1 cellular context compared by ENCODE assay signal in the genomic region with DNA sequence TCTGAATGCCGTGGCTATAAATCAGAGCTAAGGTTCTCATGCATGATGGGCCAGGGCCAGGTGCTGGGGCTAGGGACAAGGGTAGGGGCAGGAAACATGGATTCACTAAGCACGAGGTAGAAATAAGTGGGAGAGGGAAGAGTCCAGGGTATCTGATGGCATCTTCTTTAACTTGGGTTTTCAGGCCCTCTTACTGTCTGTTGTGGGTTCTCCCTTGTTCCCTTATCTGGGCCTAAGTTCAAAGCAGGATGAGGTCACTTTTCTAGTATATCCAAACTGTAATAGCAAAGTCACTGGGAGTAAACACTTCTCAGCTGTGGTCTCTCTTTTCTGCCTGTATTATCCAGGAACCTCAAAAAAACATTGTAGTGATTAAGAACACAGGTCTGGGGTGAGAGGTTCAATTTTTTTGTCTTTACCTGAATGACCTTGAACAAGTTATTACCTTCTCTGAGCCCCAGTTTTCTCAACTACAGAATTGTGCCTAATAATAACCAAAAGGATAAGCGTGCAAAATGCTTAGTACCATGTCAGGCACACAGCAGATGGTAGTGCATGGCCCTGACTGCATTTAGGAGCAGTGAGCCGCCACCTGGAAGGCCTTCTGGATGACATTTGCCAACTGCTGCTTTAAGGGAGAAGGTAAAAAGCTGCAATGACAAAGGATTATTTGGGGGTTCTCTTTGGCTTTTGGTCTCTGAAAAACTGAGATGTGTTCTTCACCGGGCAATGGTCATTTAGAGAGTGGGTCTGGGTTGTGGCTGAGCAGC.
TF ChIP-seq lines count a peak whose summit lies in the region.

No MANE protein-coding gene starts in this region.

TF ChIP-seq in K562, 482 proteins besides CTCF, POLR2A, EP300 and RAD21 (continued from another document):
- TF ChIP-seq, protein P1, sequence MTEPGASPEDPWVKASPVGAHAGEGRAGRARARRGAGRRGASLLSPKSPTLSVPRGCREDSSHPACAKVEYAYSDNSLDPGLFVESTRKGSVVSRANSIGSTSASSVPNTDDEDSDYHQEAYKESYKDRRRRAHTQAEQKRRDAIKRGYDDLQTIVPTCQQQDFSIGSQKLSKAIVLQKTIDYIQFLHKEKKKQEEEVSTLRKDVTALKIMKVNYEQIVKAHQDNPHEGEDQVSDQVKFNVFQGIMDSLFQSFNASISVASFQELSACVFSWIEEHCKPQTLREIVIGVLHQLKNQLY (CRISPR knock-in tag; conservative IDR thresholded peaks at IDR 0.05), result 0 out of 4 replicates have a peak, but pooled peaks of 1 of the 2 experiments have one; percentile 25
- TF ChIP-seq, protein P2, sequence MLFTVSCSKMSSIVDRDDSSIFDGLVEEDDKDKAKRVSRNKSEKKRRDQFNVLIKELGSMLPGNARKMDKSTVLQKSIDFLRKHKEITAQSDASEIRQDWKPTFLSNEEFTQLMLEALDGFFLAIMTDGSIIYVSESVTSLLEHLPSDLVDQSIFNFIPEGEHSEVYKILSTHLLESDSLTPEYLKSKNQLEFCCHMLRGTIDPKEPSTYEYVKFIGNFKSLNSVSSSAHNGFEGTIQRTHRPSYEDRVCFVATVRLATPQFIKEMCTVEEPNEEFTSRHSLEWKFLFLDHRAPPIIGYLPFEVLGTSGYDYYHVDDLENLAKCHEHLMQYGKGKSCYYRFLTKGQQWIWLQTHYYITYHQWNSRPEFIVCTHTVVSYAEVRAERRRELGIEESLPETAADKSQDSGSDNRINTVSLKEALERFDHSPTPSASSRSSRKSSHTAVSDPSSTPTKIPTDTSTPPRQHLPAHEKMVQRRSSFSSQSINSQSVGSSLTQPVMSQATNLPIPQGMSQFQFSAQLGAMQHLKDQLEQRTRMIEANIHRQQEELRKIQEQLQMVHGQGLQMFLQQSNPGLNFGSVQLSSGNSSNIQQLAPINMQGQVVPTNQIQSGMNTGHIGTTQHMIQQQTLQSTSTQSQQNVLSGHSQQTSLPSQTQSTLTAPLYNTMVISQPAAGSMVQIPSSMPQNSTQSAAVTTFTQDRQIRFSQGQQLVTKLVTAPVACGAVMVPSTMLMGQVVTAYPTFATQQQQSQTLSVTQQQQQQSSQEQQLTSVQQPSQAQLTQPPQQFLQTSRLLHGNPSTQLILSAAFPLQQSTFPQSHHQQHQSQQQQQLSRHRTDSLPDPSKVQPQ (CRISPR knock-in tag; IDR thresholded peaks at IDR 0.05; ENCODE audit: borderline replicate concordance), result no peak
- TF ChIP-seq, protein P3, sequence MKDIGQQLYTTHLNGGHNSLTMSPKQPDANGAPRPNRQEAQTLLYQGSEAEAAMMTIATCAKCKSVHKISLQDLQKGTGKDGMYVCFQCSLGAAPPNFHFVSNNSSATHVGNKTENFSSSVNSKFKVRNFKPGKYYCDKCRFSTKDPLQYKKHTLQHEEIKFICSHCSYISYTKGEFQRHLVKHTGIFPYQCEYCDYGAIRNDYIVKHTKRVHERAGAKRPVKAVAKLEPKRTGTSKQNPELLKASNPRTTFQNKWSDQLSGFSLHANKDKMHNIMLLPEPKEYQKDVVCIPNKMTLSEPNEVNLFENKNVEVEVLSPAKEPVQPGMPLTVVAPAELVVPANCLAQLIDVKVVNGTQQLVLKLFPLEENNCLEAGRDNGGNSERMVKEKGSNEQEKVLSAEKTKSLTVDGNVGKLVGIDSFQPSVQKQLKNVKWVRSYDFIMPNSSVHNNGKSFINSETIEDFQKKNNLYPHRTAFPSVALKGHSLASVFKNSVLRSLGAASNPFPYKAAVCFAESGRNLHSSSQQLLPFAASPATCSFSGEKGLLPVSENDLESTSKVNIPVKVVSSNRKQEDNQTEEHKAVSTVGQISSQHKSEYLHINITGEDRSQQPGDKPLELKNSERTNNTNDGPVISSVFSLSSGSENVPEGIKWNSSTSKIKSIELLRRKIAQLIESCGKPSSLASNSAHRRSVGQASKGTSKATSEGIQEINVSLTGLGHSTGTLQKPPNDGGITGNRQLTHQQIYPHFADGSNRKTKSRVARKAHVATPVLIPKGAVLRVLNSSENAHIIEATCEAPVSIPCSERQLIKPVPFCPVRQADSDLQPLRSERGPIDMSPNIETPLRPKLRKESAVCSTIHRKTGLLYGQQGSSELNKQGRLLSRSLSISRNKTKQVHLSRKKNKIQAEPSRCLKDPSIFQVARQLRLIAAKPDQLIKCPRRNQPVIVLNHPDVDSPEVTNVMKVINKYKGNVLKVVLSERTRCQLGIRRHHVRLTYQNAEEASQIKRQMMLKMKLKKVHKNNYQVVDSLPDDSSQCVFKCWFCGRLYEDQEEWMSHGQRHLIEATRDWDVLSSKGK (CRISPR knock-in tag; IDR thresholded peaks at IDR 0.05), result no peak
- TF ChIP-seq MTF1 (CRISPR knock-in tag; IDR thresholded peaks at IDR 0.05; ENCODE audit: borderline replicate concordance), result no peak
- TF ChIP-seq ZNF778 (CRISPR knock-in tag; IDR thresholded peaks at IDR 0.05), result no peak
- no peak for TF ChIP-seq ZNF644 (tag; IDR thresholded peaks at IDR 0.05; ENCODE audit: low read depth)
- no peak for TF ChIP-seq KAT7 (CRISPR knock-in tag; IDR thresholded peaks at IDR 0.05; ENCODE audit: borderline replicate concordance)
- TF ChIP-seq POLR3A (IDR thresholded peaks at IDR 0.05; ENCODE audit: borderline replicate concordance, extremely low read depth, insufficient read depth, insufficient read length), result no peak
- TF ChIP-seq SAFB2 (IDR thresholded peaks at IDR 0.05; ENCODE audit: borderline replicate concordance, low read depth, low read length, severe bottlenecking), result no peak
- no peak for TF ChIP-seq RUNX1 (IDR thresholded peaks at IDR 0.05; ENCODE audit: low read depth)
- TF ChIP-seq ZNF282 (CRISPR knock-in tag; IDR thresholded peaks at IDR 0.05), result no peak
- TF ChIP-seq, protein P4, sequence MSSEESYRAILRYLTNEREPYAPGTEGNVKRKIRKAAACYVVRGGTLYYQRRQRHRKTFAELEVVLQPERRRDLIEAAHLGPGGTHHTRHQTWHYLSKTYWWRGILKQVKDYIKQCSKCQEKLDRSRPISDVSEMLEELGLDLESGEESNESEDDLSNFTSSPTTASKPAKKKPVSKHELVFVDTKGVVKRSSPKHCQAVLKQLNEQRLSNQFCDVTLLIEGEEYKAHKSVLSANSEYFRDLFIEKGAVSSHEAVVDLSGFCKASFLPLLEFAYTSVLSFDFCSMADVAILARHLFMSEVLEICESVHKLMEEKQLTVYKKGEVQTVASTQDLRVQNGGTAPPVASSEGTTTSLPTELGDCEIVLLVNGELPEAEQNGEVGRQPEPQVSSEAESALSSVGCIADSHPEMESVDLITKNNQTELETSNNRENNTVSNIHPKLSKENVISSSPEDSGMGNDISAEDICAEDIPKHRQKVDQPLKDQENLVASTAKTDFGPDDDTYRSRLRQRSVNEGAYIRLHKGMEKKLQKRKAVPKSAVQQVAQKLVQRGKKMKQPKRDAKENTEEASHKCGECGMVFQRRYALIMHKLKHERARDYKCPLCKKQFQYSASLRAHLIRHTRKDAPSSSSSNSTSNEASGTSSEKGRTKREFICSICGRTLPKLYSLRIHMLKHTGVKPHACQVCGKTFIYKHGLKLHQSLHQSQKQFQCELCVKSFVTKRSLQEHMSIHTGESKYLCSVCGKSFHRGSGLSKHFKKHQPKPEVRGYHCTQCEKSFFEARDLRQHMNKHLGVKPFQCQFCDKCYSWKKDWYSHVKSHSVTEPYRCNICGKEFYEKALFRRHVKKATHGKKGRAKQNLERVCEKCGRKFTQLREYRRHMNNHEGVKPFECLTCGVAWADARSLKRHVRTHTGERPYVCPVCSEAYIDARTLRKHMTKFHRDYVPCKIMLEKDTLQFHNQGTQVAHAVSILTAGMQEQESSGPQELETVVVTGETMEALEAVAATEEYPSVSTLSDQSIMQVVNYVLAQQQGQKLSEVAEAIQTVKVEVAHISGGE (CRISPR knock-in tag; IDR thresholded peaks at IDR 0.05), result peak in 1 of 3 experiments; percentile 58; a peak in 1 of 6 replicates
- no peak for TF ChIP-seq HCFC1 (IDR thresholded peaks at IDR 0.05; ENCODE audit: low read depth, low read length)
- no peak for TF ChIP-seq GABPB2 (CRISPR knock-in tag; conservative IDR thresholded peaks at IDR 0.05)
- TF ChIP-seq RFX1 (IDR thresholded peaks at IDR 0.05), result no peak
- TF ChIP-seq ZFP30 (CRISPR knock-in tag; IDR thresholded peaks at IDR 0.05; ENCODE audit: borderline replicate concordance), result no peak
- TF ChIP-seq ZNF165 (CRISPR knock-in tag; IDR thresholded peaks at IDR 0.05; ENCODE audit: borderline replicate concordance), result no peak
- TF ChIP-seq ZNF431 (CRISPR knock-in tag; IDR thresholded peaks at IDR 0.05), result no peak
- peak in 1 of 2 experiments; percentile 87; a peak in 2 of 4 replicates for TF ChIP-seq SRF (CRISPR knock-in tag; IDR thresholded peaks at IDR 0.05)
- peak; percentile 78; the same call in 1 of the 2 replicates for TF ChIP-seq BACH1 (tag; IDR thresholded peaks at IDR 0.05)
- no peak for TF ChIP-seq ZNF212 (CRISPR knock-in tag; IDR thresholded peaks at IDR 0.05)
- no peak for TF ChIP-seq ZNF76 (CRISPR knock-in tag; IDR thresholded peaks at IDR 0.05; ENCODE audit: borderline replicate concordance)
- TF ChIP-seq, protein P5, sequence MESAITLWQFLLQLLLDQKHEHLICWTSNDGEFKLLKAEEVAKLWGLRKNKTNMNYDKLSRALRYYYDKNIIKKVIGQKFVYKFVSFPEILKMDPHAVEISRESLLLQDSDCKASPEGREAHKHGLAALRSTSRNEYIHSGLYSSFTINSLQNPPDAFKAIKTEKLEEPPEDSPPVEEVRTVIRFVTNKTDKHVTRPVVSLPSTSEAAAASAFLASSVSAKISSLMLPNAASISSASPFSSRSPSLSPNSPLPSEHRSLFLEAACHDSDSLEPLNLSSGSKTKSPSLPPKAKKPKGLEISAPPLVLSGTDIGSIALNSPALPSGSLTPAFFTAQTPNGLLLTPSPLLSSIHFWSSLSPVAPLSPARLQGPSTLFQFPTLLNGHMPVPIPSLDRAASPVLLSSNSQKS (CRISPR knock-in tag; IDR thresholded peaks at IDR 0.05), result no peak
- TF ChIP-seq, protein P6, sequence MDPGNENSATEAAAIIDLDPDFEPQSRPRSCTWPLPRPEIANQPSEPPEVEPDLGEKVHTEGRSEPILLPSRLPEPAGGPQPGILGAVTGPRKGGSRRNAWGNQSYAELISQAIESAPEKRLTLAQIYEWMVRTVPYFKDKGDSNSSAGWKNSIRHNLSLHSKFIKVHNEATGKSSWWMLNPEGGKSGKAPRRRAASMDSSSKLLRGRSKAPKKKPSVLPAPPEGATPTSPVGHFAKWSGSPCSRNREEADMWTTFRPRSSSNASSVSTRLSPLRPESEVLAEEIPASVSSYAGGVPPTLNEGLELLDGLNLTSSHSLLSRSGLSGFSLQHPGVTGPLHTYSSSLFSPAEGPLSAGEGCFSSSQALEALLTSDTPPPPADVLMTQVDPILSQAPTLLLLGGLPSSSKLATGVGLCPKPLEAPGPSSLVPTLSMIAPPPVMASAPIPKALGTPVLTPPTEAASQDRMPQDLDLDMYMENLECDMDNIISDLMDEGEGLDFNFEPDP (CRISPR knock-in tag; IDR thresholded peaks at IDR 0.05), result no peak
- no peak for TF ChIP-seq ZNF384 (IDR thresholded peaks at IDR 0.05; ENCODE audit: low read depth, low read length)
- peak; percentile 66; the same call in 1 of the 2 replicates for TF ChIP-seq ARID1B (IDR thresholded peaks at IDR 0.05)
- no peak for TF ChIP-seq TOE1 (IDR thresholded peaks at IDR 0.05; ENCODE audit: borderline replicate concordance)
- no peak for TF ChIP-seq TOE1 (CRISPR knock-in tag; IDR thresholded peaks at IDR 0.05; ENCODE audit: borderline replicate concordance, low read depth)
- TF ChIP-seq CREBBP (IDR thresholded peaks at IDR 0.05; ENCODE audit: low read depth, low read length), result no peak
- no peak for TF ChIP-seq PHF8 (IDR thresholded peaks at IDR 0.05; ENCODE audit: borderline replicate concordance, low read length)
- no peak for TF ChIP-seq ZNF174 (CRISPR knock-in tag; IDR thresholded peaks at IDR 0.05)
